Comparison of ENCODE assay signal across 8 cellular contexts in genomic region chr14:32078030-32078793, GRCh38. TPM values are rescaled to one million over a fixed set of nuclear protein-coding genes. Genes with fewer than 3 reads are reported as not detected.
A peak's percentile ranks its signal among the peaks of the same experiment; 100 is the strongest.
DNase-seq lines count a peak whose midpoint lies in the region; ATAC-seq and FAIRE-seq lines count a peak whose summit lies in the region.

No MANE protein-coding gene starts in this region.

- no peaks in the 10 kb centered on the region for H3K9me3 Mint-ChIP-seq in activated CD4-positive, alpha-beta T cell treated with anti-CD3 and anti-CD28 coated beads, Interleukin-2, amount 10 ng/mL, durations not matched to agents 24 days and 14 days
- H3K9me3 Mint-ChIP-seq in central memory CD8-positive, alpha-beta T cell = no peaks in the 10 kb centered on the region
- H3K9me3 Mint-ChIP-seq in stimulated activated naive B cell treated with anti-CD40 and anti-IgM and Interleukin-4, amounts not matched to agents 10 μg/mL and 1 μg/mL and 100 μg/mL, for 72 hours = no peaks in the 10 kb centered on the region

- DNase-seq in activated CD4-positive, alpha-beta T cell treated with anti-CD3 and anti-CD28 coated beads, Interleukin-2, amount 10 ng/mL, durations not matched to agents 24 days and 14 days = no peak
- no peak for DNase-seq in activated CD4-positive, alpha-beta T cell treated with anti-CD3 and anti-CD28 coated beads, Interleukin-2, amount 50 U/mL, for 48 hours
- DNase-seq in HT-29 (ENCODE audit: low spot score) (peak; percentile 66), RCC 7860 (ENCODE audit: low spot score) (peak; percentile 23), kidney glomerular epithelial cell (lab: John Stamatoyannopoulos, UW) (peak; percentile 19)
- no peak for DNase-seq in central memory CD8-positive, alpha-beta T cell (ENCODE audit: low spot score in 2 of 2)
- DNase-seq in stimulated activated naive B cell treated with anti-CD40 and anti-IgM and Interleukin-4, amounts not matched to agents 10 μg/mL and 1 μg/mL and 100 μg/mL, for 72 hours = no peak

- peaks cover 2% of the 10 kb centered on the region for H3K36me3 Mint-ChIP-seq in activated CD4-positive, alpha-beta T cell treated with anti-CD3 and anti-CD28 coated beads, Interleukin-2, amount 10 ng/mL, durations not matched to agents 24 days and 14 days (ENCODE audit: low read depth)
- H3K36me3 Mint-ChIP-seq in central memory CD8-positive, alpha-beta T cell (ENCODE audit: insufficient read depth) = peaks cover 11% of the 10 kb centered on the region
- peaks cover 0 to 4% of the 10 kb centered on the region in 2 donors for H3K36me3 Mint-ChIP-seq in stimulated activated naive B cell treated with anti-CD40 and anti-IgM and Interleukin-4, amounts not matched to agents 10 μg/mL and 1 μg/mL and 100 μg/mL, for 72 hours

- ATAC-seq in central memory CD8-positive, alpha-beta T cell (replicated peaks; ENCODE audit: extremely low read depth, poor library complexity, severe bottlenecking) = no peak
- peak; percentile 10 to 12 for ATAC-seq in stimulated activated naive B cell treated with anti-CD40 and anti-IgM and Interleukin-4, amounts not matched to agents 10 μg/mL and 1 μg/mL and 100 μg/mL, for 72 hours (replicated peaks)
- no peak for ATAC-seq in HG02571 (IDR thresholded peaks at IDR 0.05; ENCODE audit: unreplicated experiment)

- peaks cover 36% of the 10 kb centered on the region for H3K4me1 Mint-ChIP-seq in activated CD4-positive, alpha-beta T cell treated with anti-CD3 and anti-CD28 coated beads, Interleukin-2, amount 10 ng/mL, durations not matched to agents 24 days and 14 days
- peaks cover 36% of the 10 kb centered on the region for H3K4me1 Mint-ChIP-seq in central memory CD8-positive, alpha-beta T cell
- peaks cover 16 to 49% of the 10 kb centered on the region in 2 donors for H3K4me1 Mint-ChIP-seq in stimulated activated naive B cell treated with anti-CD40 and anti-IgM and Interleukin-4, amounts not matched to agents 10 μg/mL and 1 μg/mL and 100 μg/mL, for 72 hours

- no peak for FAIRE-seq in RCC 7860 (lab: Jason Lieb, UNC)

- intact Hi-C loops in activated CD4-positive, alpha-beta T cell treated with anti-CD3 and anti-CD28 coated beads, Interleukin-2, amount 10 ng/mL, durations not matched to agents 24 days and 14 days (cut with micrococcal nuclease) = loop anchor here (5.0 kb wide), 3 partner anchors 516 to 1721 kb away; partner anchors contain the start of genes HECTD1 and NUBPL

- H3K27me3 Mint-ChIP-seq in activated CD4-positive, alpha-beta T cell treated with anti-CD3 and anti-CD28 coated beads, Interleukin-2, amount 10 ng/mL, durations not matched to agents 24 days and 14 days = peaks cover 17% of the 10 kb centered on the region
- H3K27me3 Mint-ChIP-seq in central memory CD8-positive, alpha-beta T cell = no peaks in the 10 kb centered on the region
- H3K27me3 Mint-ChIP-seq in stimulated activated naive B cell treated with anti-CD40 and anti-IgM and Interleukin-4, amounts not matched to agents 10 μg/mL and 1 μg/mL and 100 μg/mL, for 72 hours = no peaks in the 10 kb centered on the region

- H3K4me3 Mint-ChIP-seq in activated CD4-positive, alpha-beta T cell treated with anti-CD3 and anti-CD28 coated beads, Interleukin-2, amount 10 ng/mL, durations not matched to agents 24 days and 14 days = peak overlapping the region; percentile 97
- H3K4me3 Mint-ChIP-seq in central memory CD8-positive, alpha-beta T cell = peak overlapping the region; percentile 94
- peak overlapping the region; percentile 95 for H3K4me3 Mint-ChIP-seq in stimulated activated naive B cell treated with anti-CD40 and anti-IgM and Interleukin-4, amounts not matched to agents 10 μg/mL and 1 μg/mL and 100 μg/mL, for 72 hours

- peak overlapping the region; percentile 90 for H3K27ac Mint-ChIP-seq in activated CD4-positive, alpha-beta T cell treated with anti-CD3 and anti-CD28 coated beads, Interleukin-2, amount 10 ng/mL, durations not matched to agents 24 days and 14 days
- H3K27ac Mint-ChIP-seq in central memory CD8-positive, alpha-beta T cell (ENCODE audit: low read depth) = peak overlapping the region; percentile 84
- H3K27ac Mint-ChIP-seq in stimulated activated naive B cell treated with anti-CD40 and anti-IgM and Interleukin-4, amounts not matched to agents 10 μg/mL and 1 μg/mL and 100 μg/mL, for 72 hours = peak overlapping the region; percentile 92

RNA-seq across cellular contexts. Expression of gene ARHGAP5, which starts 1.1 kb away (rescaled TPM):
- 26.9 and 27.6 TPM in 2 replicates for total RNA-seq in activated CD4-positive, alpha-beta T cell treated with anti-CD3 and anti-CD28 coated beads, Interleukin-2, amount 10 ng/mL, durations not matched to agents 24 days and 14 days
- total RNA-seq in HT-29 (2014; rRNA removed; shearing (Covaris generic)) = 30.3 and 31.0 TPM in 2 replicates

Comparison
In these comparisons a context has a peak if more than half of its experiments do, and no peak if none do; other contexts are left out.
1. DNase-seq: peak in HT-29 (single experiment), RCC 7860 (single experiment) and kidney glomerular epithelial cell (single experiment); none in activated CD4-positive, alpha-beta T cell treated with anti-CD3 and anti-CD28 coated beads, Interleukin-2, amount 10 ng/mL, durations not matched to agents 24 days and 14 days (single experiment), activated CD4-positive, alpha-beta T cell treated with anti-CD3 and anti-CD28 coated beads, Interleukin-2, amount 50 U/mL, for 48 hours (0 of 2), central memory CD8-positive, alpha-beta T cell (0 of 2) and stimulated activated naive B cell treated with anti-CD40 and anti-IgM and Interleukin-4, amounts not matched to agents 10 μg/mL and 1 μg/mL and 100 μg/mL, for 72 hours (single experiment).
2. ATAC-seq: peak in stimulated activated naive B cell treated with anti-CD40 and anti-IgM and Interleukin-4, amounts not matched to agents 10 μg/mL and 1 μg/mL and 100 μg/mL, for 72 hours (2 of 2); none in central memory CD8-positive, alpha-beta T cell (single experiment) and HG02571 (single experiment).
3. Peak in every context shown above with its lines, with median percentiles within 50 percentile points of each other: H3K27ac Mint-ChIP-seq and H3K4me3 Mint-ChIP-seq.